9 cellular contexts compared by ENCODE assay signal in genomic region chr16:27312580-27313421, GRCh38. TPM values are rescaled to one million over a fixed set of nuclear protein-coding genes. Genes with fewer than 3 reads are reported as not detected.
A peak's percentile ranks its signal among the peaks of the same experiment; 100 is the strongest.
DNase-seq lines count a peak whose midpoint lies in the region; ATAC-seq and TF ChIP-seq lines count a peak whose summit lies in the region.
"Had no signal": no experiment of that assay in that cellular context is flagged by ENCODE, and none has a peak within 500 bp of the region (broad histone marks: within the 10 kb centered on the region; RNA-seq: fewer than 3 reads in every experiment).

No MANE protein-coding gene starts in this region.

- no peak for ATAC-seq in CD8-positive, alpha-beta T cell
- no peak for ATAC-seq in Panc1
- ATAC-seq in GM19351 (IDR thresholded peaks at IDR 0.05; ENCODE audit: unreplicated experiment), result no peak
- ATAC-seq in GM18907 (IDR thresholded peaks at IDR 0.05; ENCODE audit: unreplicated experiment), result no peak

- H3K36me3 ChIP-seq in CD8-positive, alpha-beta T cell (ENCODE audit: insufficient read depth, low read length), result no peaks in the 10 kb centered on the region
- H3K36me3 ChIP-seq in Panc1 (ENCODE audit: control insufficient read depth, insufficient read depth, low read length), result no peaks in the 10 kb centered on the region; the same call in 1 of the 2 replicates

- H3K4me3 Mint-ChIP-seq in CD8-positive, alpha-beta T cell, result peak overlapping the region; percentile 94
- peak overlapping the region; percentile 85 for H3K4me3 Mint-ChIP-seq in osteocyte (ENCODE audit: unreplicated experiment)

- peaks cover 35% of the 10 kb centered on the region for H3K4me1 ChIP-seq in CD8-positive, alpha-beta T cell (ENCODE audit: insufficient read depth, low read length)
- peaks cover 14% of the 10 kb centered on the region for H3K4me1 ChIP-seq in Panc1 (ENCODE audit: control insufficient read depth, insufficient read depth, low read length)

- POLR2A ChIA-PET in CD8-positive, alpha-beta T cell (lab: Charles Lee), result interaction anchor here (0.6 to 1.2 kb wide), 4 partner anchors 64 to 78 kb away, joined by 3 to 4 read pairs (median 3); no protein-coding TSS in a partner anchor
- POLR2A ChIA-PET in Panc1 (lab: Charles Lee), result no interaction called here

- H3K4me3 ChIP-seq in CD8-positive, alpha-beta T cell (ENCODE audit: low read depth, low read length), result peak overlapping the region; percentile 88
- H3K4me3 ChIP-seq in Panc1 (ENCODE audit: low read depth in 2 of 2, low read length in 2 of 2) (peak overlapping the region; percentile 78 to 88), epithelial cell of proximal tubule (ENCODE audit: low read depth, low read length) (peak overlapping the region; percentile 88)

- no peak for DNase-seq in CD8-positive, alpha-beta T cell
- DNase-seq in Panc1 (ENCODE audit: low read depth, low spot score) (no peak), epithelial cell of proximal tubule (ENCODE audit: low read depth) (no peak), osteocyte (ENCODE audit: extremely low spot score, unreplicated experiment) (no peak), NCI-H446 (lab: John Stamatoyannopoulos, UW) (no peak), NCI-H510A (lab: John Stamatoyannopoulos, UW) (no peak)
- DNase-seq: MV-4-11 had no signal

- no peaks in the 10 kb centered on the region for H3K9me3 ChIP-seq in CD8-positive, alpha-beta T cell (ENCODE audit: low read length)
- H3K9me3 ChIP-seq in Panc1 (ENCODE audit: control insufficient read depth, insufficient read depth, low read depth, low read length), result no peaks in the 10 kb centered on the region

- no peaks in the 10 kb centered on the region for H3K27me3 Mint-ChIP-seq in CD8-positive, alpha-beta T cell (ENCODE audit: low read depth)
- no peaks in the 10 kb centered on the region for H3K27me3 Mint-ChIP-seq in osteocyte (ENCODE audit: unreplicated experiment)

- TF ChIP-seq CTCF in CD8-positive, alpha-beta T cell (IDR thresholded peaks at IDR 0.05), result no peak
- TF ChIP-seq CTCF in Panc1 (IDR thresholded peaks at IDR 0.05), result no peak
- no peak for TF ChIP-seq CTCF in epithelial cell of proximal tubule (conservative IDR thresholded peaks at IDR 0.05; ENCODE audit: low read depth, low read length)
- no peak for TF ChIP-seq CTCF in osteocyte (IDR thresholded peaks at IDR 0.05)

- H3K27ac Mint-ChIP-seq in CD8-positive, alpha-beta T cell, result peak overlapping the region; percentile 93
- peak overlapping the region; percentile 90 for H3K27ac Mint-ChIP-seq in osteocyte (ENCODE audit: unreplicated experiment)

- peaks cover 5% of the 10 kb centered on the region for H3K36me3 Mint-ChIP-seq in CD8-positive, alpha-beta T cell
- no peaks in the 10 kb centered on the region for H3K36me3 Mint-ChIP-seq in osteocyte (ENCODE audit: unreplicated experiment)

- intact Hi-C loops in CD8-positive, alpha-beta T cell (cut with DNase I, micrococcal nuclease), result loop anchor here in 1 of 2 experiments (2.0 to 5.0 kb wide), 3 partner anchors 44 to 240 kb away; partner anchors contain the start of genes KATNIP and NSMCE1
- intact Hi-C loops in Panc1 (cut with micrococcal nuclease; ENCODE audit: unreplicated experiment), result no loop called here

- CTCF ChIA-PET in CD8-positive, alpha-beta T cell (lab: Charles Lee), result interaction anchor here (0.6 to 1.0 kb wide), 2 partner anchors 93 to 133 kb away, joined by 3 read pairs; no protein-coding TSS in a partner anchor
- CTCF ChIA-PET in Panc1 (lab: Charles Lee), result no interaction called here

- H3K27ac ChIP-seq in CD8-positive, alpha-beta T cell (ENCODE audit: low read depth, low read length), result peak overlapping the region; percentile 83
- H3K27ac ChIP-seq in Panc1 (ENCODE audit: low read length), result peak overlapping the region; percentile 73

- H3K27me3 ChIP-seq in CD8-positive, alpha-beta T cell (ENCODE audit: insufficient read depth, low read length), result no peaks in the 10 kb centered on the region
- H3K27me3 ChIP-seq in Panc1 (ENCODE audit: control insufficient read depth, insufficient read depth, low read length), result no peaks in the 10 kb centered on the region

- H3K4me1 Mint-ChIP-seq in CD8-positive, alpha-beta T cell (ENCODE audit: low read depth), result peaks cover 39% of the 10 kb centered on the region
- H3K4me1 Mint-ChIP-seq in osteocyte (ENCODE audit: unreplicated experiment), result peaks cover 35% of the 10 kb centered on the region

- BruUV-seq in Panc1 (replicated peaks; lab: Mats Ljungman, UMichigan), result no TSS peak

- in situ Hi-C loops in Panc1 (cut with HindIII; ENCODE audit: low pct_unique_long_range_greater_than_20kb, low sequenced_read_pairs), result no loop called here

- no peaks in the 10 kb centered on the region for H3K9me3 Mint-ChIP-seq in CD8-positive, alpha-beta T cell
- peaks cover 3% of the 10 kb centered on the region for H3K9me3 Mint-ChIP-seq in osteocyte (ENCODE audit: unreplicated experiment)

RNA-seq across cellular contexts. Expression of gene IL4R, which starts 1.0 kb away (rescaled TPM):
- 100 to 1,000 TPM; 224 to 240 TPM for total RNA-seq in CD8-positive, alpha-beta T cell
- total RNA-seq in Panc1 (2021; ENCODE audit: unreplicated experiment) (28.9 TPM), epithelial cell of proximal tubule (33.7 and 36.8 TPM in 2 replicates), osteocyte (34.5 and 35.9 TPM in 2 replicates)
- polyA plus RNA-seq in Panc1 (2012; ENCODE audit: insufficient read length), result 22.2 TPM

RNA-seq across cellular contexts. Expression of gene NSMCE1, which starts 44.2 kb away (rescaled TPM):
- total RNA-seq in CD8-positive, alpha-beta T cell, result 10 to 100 TPM; 29.6 to 30.1 TPM
- 48.2 TPM for total RNA-seq in Panc1 (2021; ENCODE audit: unreplicated experiment)
- 81.0 TPM for polyA plus RNA-seq in Panc1 (2012; ENCODE audit: insufficient read length)
- 67.1 and 86.3 TPM in 2 replicates for total RNA-seq in epithelial cell of proximal tubule
- total RNA-seq in osteocyte, result 26.4 and 28.3 TPM in 2 replicates
